13 cellular contexts compared by ENCODE assay signal in genomic region chr22:37098976-37099577, GRCh38. TPM values are rescaled to one million over a fixed set of nuclear protein-coding genes. Genes with fewer than 3 reads are reported as not detected.
DNase-seq lines count a peak whose midpoint lies in the region; ATAC-seq and TF ChIP-seq lines count a peak whose summit lies in the region.
"Had no signal": no experiment of that assay in that cellular context is flagged by ENCODE, and none has a peak within 500 bp of the region (broad histone marks: within the 10 kb centered on the region; RNA-seq: fewer than 3 reads in every experiment).

No MANE protein-coding gene starts in this region.

- H3K36me3 Mint-ChIP-seq in Caco-2 (ENCODE audit: insufficient read depth, unreplicated experiment): no peaks in the 10 kb centered on the region
- no peaks in the 10 kb centered on the region for H3K36me3 Mint-ChIP-seq in mesothelial cell of epicardium

- no TSS peak for BruUV-seq in Caco-2 (replicated peaks; lab: Mats Ljungman, UMichigan)

- in situ Hi-C loops in GM13977 (cut with MboI; ENCODE audit: low pct_unique_long_range_greater_than_20kb, low sequenced_read_pairs, unreplicated experiment): no loop called here
- in situ Hi-C loops in SK-MEL-5 (cut with HindIII; ENCODE audit: low pct_unique_long_range_greater_than_20kb, low sequenced_read_pairs): no loop called here

- no peak for ATAC-seq in GM21367 (IDR thresholded peaks at IDR 0.05; ENCODE audit: unreplicated experiment)
- no peak for ATAC-seq in GM18520 (IDR thresholded peaks at IDR 0.05; ENCODE audit: unreplicated experiment)

- peaks cover 4% of the 10 kb centered on the region for H3K27me3 Mint-ChIP-seq in Caco-2 (ENCODE audit: insufficient read depth, unreplicated experiment)
- H3K27me3 Mint-ChIP-seq in mesothelial cell of epicardium (ENCODE audit: low read depth): peaks cover 68% of the 10 kb centered on the region

- peaks cover 11% of the 10 kb centered on the region for H3K4me1 ChIP-seq in Caco-2

- DNase-seq in Caco-2: no peak
- no peak for DNase-seq in GM13977 (ENCODE audit: low spot score)
- peak; percentile 23 for DNase-seq in SK-MEL-5 (ENCODE audit: low read depth, low spot score)
- peak; percentile 76 for DNase-seq in iPS-NIHi7 (ENCODE audit: extremely low spot score)
- no peak for DNase-seq in activated CD8-positive, alpha-beta memory T cell treated with anti-CD3 and anti-CD28 coated beads for 24 hours
- DNase-seq in mesothelial cell of epicardium (ENCODE audit: low spot score in 2 of 2, unreplicated experiment in 2 of 2): no peak
- DNase-seq: DMS 273 treated with DMSO at 0.1 percent for 48 hours, NCI-H526, substantia nigra had no signal

- H3K4me3 ChIP-seq in Caco-2 (ENCODE audit: low read depth, low read length): no peak overlapping the region

- H3K9me3 Mint-ChIP-seq in Caco-2 (ENCODE audit: unreplicated experiment) (no peaks in the 10 kb centered on the region), mesothelial cell of epicardium (no peaks in the 10 kb centered on the region)
- H3K9me3 Mint-ChIP-seq: dendritic cell treated with granulocyte-macrophage colony-stimulating factor and Interleukin-4, amounts not matched to agents 40 ng/mL and 50 ng/mL, for 4 days had no signal

- peak overlapping the region; percentile 20 for H3K27ac Mint-ChIP-seq in Caco-2 (ENCODE audit: unreplicated experiment)
- H3K27ac Mint-ChIP-seq in mesothelial cell of epicardium: no peak overlapping the region
- H3K27ac Mint-ChIP-seq: dendritic cell treated with granulocyte-macrophage colony-stimulating factor and Interleukin-4, amounts not matched to agents 40 ng/mL and 50 ng/mL, for 4 days had no signal

- H3K4me1 Mint-ChIP-seq in Caco-2 (ENCODE audit: low read depth, unreplicated experiment) (peaks cover 24% of the 10 kb centered on the region), mesothelial cell of epicardium (no peaks in the 10 kb centered on the region)

- H3K36me3 ChIP-seq in Caco-2 (ENCODE audit: control insufficient read depth, insufficient read depth, low read length): no peaks in the 10 kb centered on the region

- no peaks in the 10 kb centered on the region for H3K27me3 ChIP-seq in Caco-2 (replicated peaks; ENCODE audit: control insufficient read depth, insufficient read depth, low read length)

- CTCF ChIA-PET in Caco-2 (lab: Charles Lee): no interaction called here

- intact Hi-C loops in Caco-2 (cut with micrococcal nuclease; ENCODE audit: unreplicated experiment): no loop called here

- TF ChIP-seq CTCF in Caco-2 (IDR thresholded peaks at IDR 0.05; ENCODE audit: insufficient read depth in 1 of 2, low read depth in 1 of 2, low read length in 1 of 2, severe bottlenecking in 1 of 2, unreplicated experiment in 1 of 2) (peak in 1 of 2 experiments; percentile 7), GM13977 (IDR thresholded peaks at IDR 0.05; ENCODE audit: extremely low read depth, insufficient read depth, missing control alignments) (peak; percentile 27), mesothelial cell of epicardium (IDR thresholded peaks at IDR 0.05; ENCODE audit: unreplicated experiment) (no peak)

- POLR2A ChIA-PET in Caco-2 (lab: Charles Lee): no interaction called here

- H3K9me3 ChIP-seq in Caco-2: no peaks in the 10 kb centered on the region

- H3K4me3 Mint-ChIP-seq in Caco-2 (ENCODE audit: unreplicated experiment) (no peak overlapping the region), mesothelial cell of epicardium (no peak overlapping the region)
- H3K4me3 Mint-ChIP-seq: dendritic cell treated with granulocyte-macrophage colony-stimulating factor and Interleukin-4, amounts not matched to agents 40 ng/mL and 50 ng/mL, for 4 days had no signal

RNA-seq across cellular contexts. Expression of gene TMPRSS6, which starts 10.4 kb away (rescaled TPM):
- total RNA-seq in Caco-2 (2022) (1.5 and 1.6 TPM in 2 replicates), mesothelial cell of epicardium (0.18 to 0.47 TPM in 2 of 3 replicates, not detected in the other)
- total RNA-seq in SK-MEL-5 (2014; rRNA removed; shearing (Covaris generic)): not detected in 2 replicates
- not detected in 2 replicates for polyA plus RNA-seq in SK-MEL-5 (2015; cell fraction: cytosol; rRNA removed)
- not detected in 2 replicates for polyA plus RNA-seq in SK-MEL-5 (2015; cell fraction: nucleus; rRNA removed)
- total RNA-seq: HT-29 had no signal

RNA-seq across cellular contexts. Expression of gene KCTD17, which starts 47.5 kb away (rescaled TPM):
- total RNA-seq in Caco-2 (2022) (17.2 and 19.8 TPM in 2 replicates), mesothelial cell of epicardium (34.9 to 42.2 TPM (median 41.0 TPM) in 3 replicates)
- total RNA-seq in SK-MEL-5 (2014; rRNA removed; shearing (Covaris generic)): 11.2 and 14.0 TPM in 2 replicates
- polyA plus RNA-seq in SK-MEL-5 (2015; cell fraction: cytosol; rRNA removed): 20.2 and 22.1 TPM in 2 replicates
- 20.2 and 36.7 TPM in 2 replicates for polyA plus RNA-seq in SK-MEL-5 (2015; cell fraction: nucleus; rRNA removed)

RNA-seq across cellular contexts. Expression of gene IL2RB, which starts 50.6 kb away (rescaled TPM):
- total RNA-seq in Caco-2 (2022): not detected in 2 replicates
- total RNA-seq in SK-MEL-5 (2014; rRNA removed; shearing (Covaris generic)): 0.03 TPM in 1 of 2 replicates, not detected in the other
- 0.33 and 0.82 TPM in 2 replicates for polyA plus RNA-seq in SK-MEL-5 (2015; cell fraction: cytosol; rRNA removed)
- polyA plus RNA-seq in SK-MEL-5 (2015; cell fraction: nucleus; rRNA removed): 0.39 TPM in 1 of 2 replicates, not detected in the other
- total RNA-seq in mesothelial cell of epicardium: 1.6 to 2.1 TPM (median 1.7 TPM) in 3 replicates
- total RNA-seq: HT-29 had no signal

Comparison
In these comparisons a context has a peak if more than half of its experiments do, and no peak if none do; other contexts are left out.
1. DNase-seq: peak in SK-MEL-5 (single experiment) and iPS-NIHi7 (single experiment); none in Caco-2 (0 of 2), GM13977 (single experiment), activated CD8-positive, alpha-beta memory T cell treated with anti-CD3 and anti-CD28 coated beads for 24 hours (single experiment) and mesothelial cell of epicardium (0 of 2).